Comparison of ENCODE assay signal across 28 cellular contexts in the genomic region with DNA sequence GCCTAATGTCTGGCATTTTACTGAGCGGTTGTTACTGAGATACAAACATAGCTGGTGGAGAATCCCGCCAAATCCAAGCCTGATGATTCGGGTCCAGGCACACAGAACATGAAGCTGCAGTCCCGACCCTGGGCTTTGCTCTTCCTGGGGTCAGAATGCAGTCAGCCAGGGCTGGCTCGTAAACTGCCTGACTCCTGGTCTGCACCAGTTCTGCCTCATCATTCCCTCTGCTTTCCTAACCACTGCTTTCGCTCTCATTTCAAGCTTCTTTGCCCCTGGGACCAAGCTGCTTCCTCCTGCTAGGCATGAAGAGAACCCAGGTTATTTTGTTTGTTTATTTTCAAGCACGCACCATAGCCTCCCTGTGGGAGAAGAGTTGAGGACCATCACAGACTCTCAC. TPM values are rescaled to one million over a fixed set of nuclear protein-coding genes. Genes with fewer than 3 reads are reported as not detected.
DNase-seq lines count a peak whose midpoint lies in the region; ATAC-seq and TF ChIP-seq lines count a peak whose summit lies in the region.
"Had no signal": no experiment of that assay in that cellular context is flagged by ENCODE, and none has a peak within 500 bp of the region (broad histone marks: within the 10 kb centered on the region; RNA-seq: fewer than 3 reads in every experiment).

No MANE protein-coding gene starts in this region.

- no peak overlapping the region for H3K4me2 ChIP-seq in GM23338
- H3K4me2 ChIP-seq: KMS-11 had no signal

- ATAC-seq in GM23338 (peak; percentile 20; the same call in 2 of the 3 replicates), WTC11 (peak; percentile 28; the same call in 1 of the 2 replicates), HG02938 (IDR thresholded peaks at IDR 0.05; ENCODE audit: unreplicated experiment) (no peak)
- ATAC-seq: activated T-helper 17 cell treated with anti-CD3 and anti-CD28 coated beads, Interleukin-2, amount 50 U/mL, for 72 hours; natural killer cell; Panc1; right lobe of liver; stimulated activated naive CD8-positive, alpha-beta T cell treated with anti-CD3 and anti-CD28 coated beads, Interleukin-15, Interleukin-2, amounts not matched to agents 100 U/mL and 50 U/mL, for 24 hours had no signal

- H3K27ac Mint-ChIP-seq in GM23338 (no peak overlapping the region), WTC11 (peak overlapping the region; percentile 30; the same call in 1 of the 2 replicates), CD14-positive monocyte (peak overlapping the region in 2 of 7 donors; percentile 1 to 77)
- H3K27ac Mint-ChIP-seq in T-helper 2 cell treated with Interferon-gamma antibody and Interleukin-4, amounts not matched to agents 5 μg/mL and 100 μg/mL, for 36 hours = no peak overlapping the region
- H3K27ac Mint-ChIP-seq: activated naive CD8-positive, alpha-beta T cell treated with anti-CD3 and anti-CD28 coated beads, Interleukin-2, amount 10 ng/mL, durations not matched to agents 7 days and 5 days; activated T-helper 17 cell treated with anti-CD3 and anti-CD28 coated beads, Interleukin-2, amount 50 U/mL, for 72 hours; CD4-positive, alpha-beta T cell; H9; mesothelial cell of epicardium; natural killer cell had no signal

- H2AFZ ChIP-seq in GM23338 = no peak overlapping the region

- intact Hi-C loops in posterior vena cava (cut with DNase I) = no loop called here
- intact Hi-C loops in CD14-positive monocyte (cut with micrococcal nuclease) = no loop called here

- no peaks in the 10 kb centered on the region for H3K27me3 ChIP-seq in GM23338 (ENCODE audit: insufficient read depth)
- H3K27me3 ChIP-seq: dorsolateral prefrontal cortex, pancreas, right lobe of liver, tibial artery had no signal

- no peak overlapping the region for H3K27ac ChIP-seq in GM23338 (ENCODE audit: low read depth)
- H3K27ac ChIP-seq: KMS-11, left ventricle myocardium inferior, pancreas, right lobe of liver, tibial artery had no signal

- CTCF ChIA-PET in WTC11 (lab: Charles Lee) = no interaction called here

- no peaks in the 10 kb centered on the region for H3F3A ChIP-seq in GM23338 (replicated peaks; ENCODE audit: low read depth)

- H3K4me1 Mint-ChIP-seq in GM23338 = peaks cover 12% of the 10 kb centered on the region
- H3K4me1 Mint-ChIP-seq in WTC11 = peaks cover 5% of the 10 kb centered on the region; the same call in 1 of the 2 replicates
- no peaks in the 10 kb centered on the region for H3K4me1 Mint-ChIP-seq in T-helper 2 cell treated with Interferon-gamma antibody and Interleukin-4, amounts not matched to agents 5 μg/mL and 100 μg/mL, for 36 hours (ENCODE audit: low read depth)
- peaks cover 4% of the 10 kb centered on the region for H3K4me1 Mint-ChIP-seq in CD14-positive monocyte

- no peak overlapping the region for H3K4me3 ChIP-seq in GM23338
- H3K4me3 ChIP-seq: dorsolateral prefrontal cortex, left ventricle myocardium inferior, pancreas, right lobe of liver, tibial artery had no signal

- H3K36me3 Mint-ChIP-seq in GM23338 (ENCODE audit: low read depth) (peaks cover 2% of the 10 kb centered on the region; the same call in 1 of the 3 replicates), WTC11 (no peaks in the 10 kb centered on the region), CD14-positive monocyte (peaks cover 29 to 32% of the 10 kb centered on the region in 2 donors)
- no peaks in the 10 kb centered on the region for H3K36me3 Mint-ChIP-seq in T-helper 2 cell treated with Interferon-gamma antibody and Interleukin-4, amounts not matched to agents 5 μg/mL and 100 μg/mL, for 36 hours (ENCODE audit: low read depth)
- H3K36me3 Mint-ChIP-seq: activated naive CD8-positive, alpha-beta T cell treated with anti-CD3 and anti-CD28 coated beads, Interleukin-2, amount 10 ng/mL, durations not matched to agents 7 days and 5 days; natural killer cell had no signal

- in situ Hi-C loops in Caki2 (cut with HindIII; ENCODE audit: low pct_unique_long_range_greater_than_20kb, low sequenced_read_pairs) = no loop called here

- no peak for TF ChIP-seq CTCF in GM23338 (conservative IDR thresholded peaks at IDR 0.05; ENCODE audit: low read depth in 2 of 2)
- no peak for TF ChIP-seq CTCF in WTC11 (IDR thresholded peaks at IDR 0.05)
- no peak for TF ChIP-seq CTCF in CD14-positive monocyte (IDR thresholded peaks at IDR 0.05)

- H3K4me1 ChIP-seq in GM23338 (ENCODE audit: insufficient read depth) = no peaks in the 10 kb centered on the region
- H3K4me1 ChIP-seq: pancreas, right lobe of liver, tibial artery had no signal

- no peaks in the 10 kb centered on the region; the same call in 1 of the 2 replicates for H3K79me2 ChIP-seq in GM23338 (replicated peaks; ENCODE audit: insufficient read depth)

- H4K20me1 ChIP-seq in GM23338 (replicated peaks; ENCODE audit: insufficient read depth) = no peaks in the 10 kb centered on the region; the same call in 1 of the 2 replicates

- H3K4me3 Mint-ChIP-seq in GM23338 = no peak overlapping the region
- no peak overlapping the region for H3K4me3 Mint-ChIP-seq in WTC11
- no peak overlapping the region for H3K4me3 Mint-ChIP-seq in T-helper 2 cell treated with Interferon-gamma antibody and Interleukin-4, amounts not matched to agents 5 μg/mL and 100 μg/mL, for 36 hours
- no peak overlapping the region for H3K4me3 Mint-ChIP-seq in CD14-positive monocyte
- H3K4me3 Mint-ChIP-seq: activated naive CD8-positive, alpha-beta T cell treated with anti-CD3 and anti-CD28 coated beads, Interleukin-2, amount 10 ng/mL, durations not matched to agents 7 days and 5 days; activated T-helper 17 cell treated with anti-CD3 and anti-CD28 coated beads, Interleukin-2, amount 50 U/mL, for 72 hours; CD4-positive, alpha-beta T cell; central memory CD8-positive, alpha-beta T cell; H9; mesothelial cell of epicardium; natural killer cell had no signal

- POLR2A ChIA-PET in WTC11 (lab: Charles Lee) = no interaction called here

- H3K9me3 Mint-ChIP-seq in GM23338 (no peaks in the 10 kb centered on the region), WTC11 (no peaks in the 10 kb centered on the region), CD14-positive monocyte (no peaks in the 10 kb centered on the region)
- no peaks in the 10 kb centered on the region for H3K9me3 Mint-ChIP-seq in T-helper 2 cell treated with Interferon-gamma antibody and Interleukin-4, amounts not matched to agents 5 μg/mL and 100 μg/mL, for 36 hours
- H3K9me3 Mint-ChIP-seq: activated naive CD8-positive, alpha-beta T cell treated with anti-CD3 and anti-CD28 coated beads, Interleukin-2, amount 10 ng/mL, durations not matched to agents 7 days and 5 days; activated T-helper 17 cell treated with anti-CD3 and anti-CD28 coated beads, Interleukin-2, amount 50 U/mL, for 72 hours; CD4-positive, alpha-beta T cell; central memory CD8-positive, alpha-beta T cell; H9; mesothelial cell of epicardium; natural killer cell had no signal

- H3K9me2 ChIP-seq in GM23338 (ENCODE audit: insufficient read depth) = no peaks in the 10 kb centered on the region

- 0 out of 2 replicates have a peak, but pooled peaks cover 5% of the 10 kb centered on the region for H3K36me3 ChIP-seq in GM23338 (ENCODE audit: insufficient read depth)
- H3K36me3 ChIP-seq: left ventricle myocardium inferior, pancreas, right lobe of liver had no signal

- DNase-seq in Caki2 (ENCODE audit: low read depth) = peak; percentile 20
- DNase-seq in GM23338 (ENCODE audit: low spot score) = peak; percentile 7
- DNase-seq in WTC11 (ENCODE audit: low spot score) = no peak
- DNase-seq in posterior vena cava (ENCODE audit: low spot score) = peak; percentile 84
- DNase-seq in T-helper 2 cell treated with Interferon-gamma antibody and Interleukin-4, amounts not matched to agents 5 μg/mL and 100 μg/mL, for 36 hours (ENCODE audit: low spot score) = no peak
- no peak for DNase-seq in effector CD4-positive, alpha-beta T cell
- no peak for DNase-seq in CD14-positive monocyte (ENCODE audit: low spot score)
- DNase-seq: activated CD4-positive, alpha-beta T cell treated with anti-CD3 and anti-CD28 coated beads, Interleukin-2, amount 50 U/mL, for 4 hours; activated CD4-positive, CD25-positive, alpha-beta regulatory T cell; activated CD8-positive, alpha-beta memory T cell treated with anti-CD3 and anti-CD28 coated beads, Interleukin-2, amount 50 U/mL, for 48 hours; activated naive CD8-positive, alpha-beta T cell treated with anti-CD3 and anti-CD28 coated beads, Interleukin-2, amount 10 ng/mL, durations not matched to agents 7 days and 5 days; CD4-positive, alpha-beta T cell; dorsolateral prefrontal cortex; GDM1; H9; left ventricle myocardium inferior; natural killer cell; pancreas; right lobe of liver; SHP77 treated with DMSO at 0.1 percent for 48 hours; stimulated activated naive CD8-positive, alpha-beta T cell treated with anti-CD3 and anti-CD28 coated beads, Interleukin-15, Interleukin-2, amounts not matched to agents 100 U/mL and 50 U/mL, for 24 hours had no signal

- no peaks in the 10 kb centered on the region for H3K27me3 Mint-ChIP-seq in GM23338 (ENCODE audit: insufficient read depth, low read depth, poor library complexity)
- H3K27me3 Mint-ChIP-seq in WTC11 (ENCODE audit: low read depth) = no peaks in the 10 kb centered on the region
- H3K27me3 Mint-ChIP-seq in T-helper 2 cell treated with Interferon-gamma antibody and Interleukin-4, amounts not matched to agents 5 μg/mL and 100 μg/mL, for 36 hours (ENCODE audit: low read depth) = no peaks in the 10 kb centered on the region
- H3K27me3 Mint-ChIP-seq in CD14-positive monocyte (ENCODE audit: low read depth in 3 of 3) = no peaks in the 10 kb centered on the region
- H3K27me3 Mint-ChIP-seq: activated naive CD8-positive, alpha-beta T cell treated with anti-CD3 and anti-CD28 coated beads, Interleukin-2, amount 10 ng/mL, durations not matched to agents 7 days and 5 days; activated T-helper 17 cell treated with anti-CD3 and anti-CD28 coated beads, Interleukin-2, amount 50 U/mL, for 72 hours; CD4-positive, alpha-beta T cell; central memory CD8-positive, alpha-beta T cell had no signal

TF ChIP-seq in GM23338, 12 proteins besides CTCF, POLR2A, EP300 and RAD21 (continues in another document):
- no peak for TF ChIP-seq ZNF114 (CRISPR knock-in tag; IDR thresholded peaks at IDR 0.05)

TF ChIP-seq in WTC11, 78 proteins besides CTCF, POLR2A, EP300 and RAD21:
- TF ChIP-seq ESRRA (CRISPR knock-in tag; IDR thresholded peaks at IDR 0.05; ENCODE audit: borderline replicate concordance) = no peak
- no peak for TF ChIP-seq OVOL2 (CRISPR knock-in tag; IDR thresholded peaks at IDR 0.05; ENCODE audit: borderline replicate concordance)

RNA-seq across cellular contexts. Expression of gene GATB, which starts 39.3 kb away (rescaled TPM):
- 41.2 and 79.5 TPM in 2 replicates for total RNA-seq in Caki2 (2014; rRNA removed; shearing (Covaris generic); ENCODE audit: low replicate concordance)
- total RNA-seq in GM23338 (2014; rRNA removed; shearing (Covaris generic)) = 17.7 and 19.4 TPM in 2 replicates
- 16.9 and 18.9 TPM in 2 replicates for polyA plus RNA-seq in GM23338 (2016; fragmentation: Nextera tagmentation; extraction: Ambion mirVana)
- 16.2 to 22.7 TPM (median 20.8 TPM) in 3 replicates for total RNA-seq in WTC11 (2021)
- total RNA-seq in posterior vena cava = 10 to 100 TPM; 11.2 to 14.2 TPM
- 10 to 100 TPM in 1 of 2 donors, 1 to 10 TPM in 1; 5.5 to 12.2 TPM for polyA plus RNA-seq in CD14-positive monocyte

Comparison
In these comparisons a context has a peak if more than half of its experiments do, and no peak if none do; other contexts are left out.
1. DNase-seq: peak in Caki2 (single experiment), GM23338 (single experiment) and posterior vena cava (single experiment); none in WTC11 (single experiment), T-helper 2 cell treated with Interferon-gamma antibody and Interleukin-4, amounts not matched to agents 5 μg/mL and 100 μg/mL, for 36 hours (single experiment), effector CD4-positive, alpha-beta T cell (single experiment) and CD14-positive monocyte (single experiment).